Comparison of ENCODE assay signal across 10 cellular contexts in genomic region chr2:49940616-49941015, GRCh38.
DNase-seq lines count a peak whose midpoint lies in the region; ATAC-seq and TF ChIP-seq lines count a peak whose summit lies in the region.
"Had no signal": no experiment of that assay in that cellular context is flagged by ENCODE, and none has a peak within 500 bp of the region (broad histone marks: within the 10 kb centered on the region; RNA-seq: fewer than 3 reads in every experiment).

No MANE protein-coding gene starts in this region.

- peak overlapping the region; percentile 85 for H3K4me3 Mint-ChIP-seq in activated T-helper 1 cell treated with anti-CD3 and anti-CD28 coated beads, Interleukin-12 subunit alpha, Interleukin-12 subunit beta, Interleukin-2, Interleukin-4 antibody, amounts not matched to agents 30 ng/mL and 10 ng/mL and 1 ng/mL, durations not matched to agents 14 hours and 24 hours and 36 hours
- H3K4me3 Mint-ChIP-seq in natural killer cell: peak overlapping the region; percentile 86

- peaks cover 15% of the 10 kb centered on the region for H3K4me1 Mint-ChIP-seq in activated T-helper 1 cell treated with anti-CD3 and anti-CD28 coated beads, Interleukin-12 subunit alpha, Interleukin-12 subunit beta, Interleukin-2, Interleukin-4 antibody, amounts not matched to agents 30 ng/mL and 10 ng/mL and 1 ng/mL, durations not matched to agents 14 hours and 24 hours and 36 hours (ENCODE audit: low read depth)
- peaks cover 23 to 28% of the 10 kb centered on the region in 2 donors for H3K4me1 Mint-ChIP-seq in natural killer cell

- H3K27ac Mint-ChIP-seq in activated T-helper 1 cell treated with anti-CD3 and anti-CD28 coated beads, Interleukin-12 subunit alpha, Interleukin-12 subunit beta, Interleukin-2, Interleukin-4 antibody, amounts not matched to agents 30 ng/mL and 10 ng/mL and 1 ng/mL, durations not matched to agents 14 hours and 24 hours and 36 hours: peak overlapping the region; percentile 70
- H3K27ac Mint-ChIP-seq in natural killer cell: peak overlapping the region; percentile 53 to 75

- H3K9me3 Mint-ChIP-seq in activated T-helper 1 cell treated with anti-CD3 and anti-CD28 coated beads, Interleukin-12 subunit alpha, Interleukin-12 subunit beta, Interleukin-2, Interleukin-4 antibody, amounts not matched to agents 30 ng/mL and 10 ng/mL and 1 ng/mL, durations not matched to agents 14 hours and 24 hours and 36 hours: no peaks in the 10 kb centered on the region
- no peaks in the 10 kb centered on the region for H3K9me3 Mint-ChIP-seq in natural killer cell

- DNase-seq in ELR (ENCODE audit: low read depth) (peak; percentile 1), natural killer cell (no peak), mucosa of gallbladder (ENCODE audit: low spot score) (no peak), nucleus accumbens (lab: John Stamatoyannopoulos, UW) (no peak)
- DNase-seq in activated T-helper 1 cell treated with anti-CD3 and anti-CD28 coated beads, Interleukin-12 subunit alpha, Interleukin-12 subunit beta, Interleukin-2, Interleukin-4 antibody, amounts not matched to agents 30 ng/mL and 10 ng/mL and 1 ng/mL, durations not matched to agents 14 hours and 24 hours and 36 hours (ENCODE audit: low spot score): no peak
- DNase-seq: activated CD8-positive, alpha-beta memory T cell treated with anti-CD3 and anti-CD28 coated beads, Interleukin-2, amount 50 U/mL, for 4 hours; left ventricle myocardium superior had no signal

- H3K36me3 Mint-ChIP-seq in activated T-helper 1 cell treated with anti-CD3 and anti-CD28 coated beads, Interleukin-12 subunit alpha, Interleukin-12 subunit beta, Interleukin-2, Interleukin-4 antibody, amounts not matched to agents 30 ng/mL and 10 ng/mL and 1 ng/mL, durations not matched to agents 14 hours and 24 hours and 36 hours (ENCODE audit: low read depth): no peaks in the 10 kb centered on the region
- no peaks in the 10 kb centered on the region for H3K36me3 Mint-ChIP-seq in natural killer cell

- ATAC-seq in HG03354 (IDR thresholded peaks at IDR 0.05; ENCODE audit: poor library complexity, severe bottlenecking, unreplicated experiment): peak; percentile 72
- ATAC-seq in natural killer cell: peak in 2 of 3 donors; percentile 44 to 48
- no peak for ATAC-seq in HG03571 (IDR thresholded peaks at IDR 0.05; ENCODE audit: unreplicated experiment)
- ATAC-seq in HG02623 (IDR thresholded peaks at IDR 0.05; ENCODE audit: unreplicated experiment): no peak
- ATAC-seq: left ventricle myocardium superior had no signal

- no peak for TF ChIP-seq CTCF in natural killer cell (IDR thresholded peaks at IDR 0.05)

- H3K27me3 Mint-ChIP-seq in activated T-helper 1 cell treated with anti-CD3 and anti-CD28 coated beads, Interleukin-12 subunit alpha, Interleukin-12 subunit beta, Interleukin-2, Interleukin-4 antibody, amounts not matched to agents 30 ng/mL and 10 ng/mL and 1 ng/mL, durations not matched to agents 14 hours and 24 hours and 36 hours (ENCODE audit: insufficient read depth): no peaks in the 10 kb centered on the region
- H3K27me3 Mint-ChIP-seq in natural killer cell (ENCODE audit: low read depth in 2 of 2): no peaks in the 10 kb centered on the region

- intact Hi-C loops in activated T-helper 1 cell treated with anti-CD3 and anti-CD28 coated beads, Interleukin-12 subunit alpha, Interleukin-12 subunit beta, Interleukin-2, Interleukin-4 antibody, amounts not matched to agents 30 ng/mL and 10 ng/mL and 1 ng/mL, durations not matched to agents 14 hours and 24 hours and 36 hours (cut with micrococcal nuclease): no loop called here
- intact Hi-C loops in natural killer cell (cut with micrococcal nuclease): no loop called here

Comparison
In these comparisons a context has a peak if more than half of its experiments do, and no peak if none do; other contexts are left out.
1. ATAC-seq: peak in HG03354 (single experiment) and natural killer cell (2 of 3); none in HG03571 (single experiment) and HG02623 (single experiment).